ENCODE assay signal across 8 cellular contexts in the genomic region with DNA sequence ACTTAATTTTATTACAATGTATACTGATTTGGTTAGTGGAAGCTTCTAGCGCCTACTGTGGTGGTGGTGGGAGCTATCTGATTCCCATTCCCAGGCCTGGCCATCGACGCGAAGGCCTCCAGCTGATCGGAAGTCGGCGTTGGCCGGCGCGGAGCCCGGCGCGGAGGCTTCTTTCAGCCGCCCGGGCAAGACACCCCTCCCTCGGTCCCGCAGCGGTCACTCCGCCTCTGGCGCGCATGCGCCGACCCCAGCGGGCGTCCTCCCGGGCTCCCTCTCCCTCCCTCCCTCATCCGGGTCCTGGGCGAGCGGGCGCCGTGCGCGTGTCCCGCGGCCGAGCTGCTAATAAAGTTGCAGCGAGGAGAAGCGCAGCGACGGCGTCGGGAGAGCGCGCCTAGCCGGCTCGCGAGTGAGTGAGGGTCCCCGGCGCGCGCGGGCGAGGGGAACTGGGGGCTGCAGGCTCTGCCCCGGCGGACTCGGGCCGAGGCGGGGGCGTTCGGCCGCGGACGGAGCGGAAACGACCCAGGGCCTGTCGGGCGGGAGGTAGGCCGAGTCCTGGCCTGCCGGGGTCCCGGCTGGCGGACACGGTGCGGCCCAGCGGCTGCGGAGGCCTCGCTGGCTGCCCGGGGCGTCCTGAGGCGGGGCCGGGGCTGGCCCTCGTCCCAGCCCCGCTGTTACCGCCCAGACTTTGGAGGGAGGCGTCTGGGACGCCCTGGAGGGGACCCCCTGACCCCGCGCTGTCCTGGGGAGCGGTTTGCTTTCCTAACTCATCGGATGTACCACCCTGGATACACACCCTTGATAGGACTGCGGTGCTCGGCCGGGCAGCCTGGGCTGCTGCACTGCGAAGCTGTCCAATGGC. TPM values are rescaled to one million over a fixed set of nuclear protein-coding genes. Genes with fewer than 3 reads are reported as not detected.
DNase-seq lines count a peak whose midpoint lies in the region; ATAC-seq and TF ChIP-seq lines count a peak whose summit lies in the region.

Gene SMAD5 (plus strand): TSS at position 289 of the 859 bp plus-strand sequence. CDS start 20,916 bp downstream, outside the sequence.

- peaks cover 51% of the 10 kb centered on the region for H3K79me2 ChIP-seq in PC-3 (ENCODE audit: low read length)

- H3F3A ChIP-seq in PC-3 (ENCODE audit: low read length, unreplicated experiment): no peaks in the 10 kb centered on the region

- H3K9me3 ChIP-seq in PC-3 (ENCODE audit: low read length) (no peaks in the 10 kb centered on the region), esophagus (ENCODE audit: control insufficient read depth in 2 of 2, insufficient read depth in 1 of 2, low read depth in 1 of 2, low read length in 1 of 2) (no peaks in the 10 kb centered on the region), mucosa of stomach (ENCODE audit: control insufficient read depth, low read length) (no peaks in the 10 kb centered on the region)

- peak within 1 kb of the TSS; percentile 86 for H3K4me3 Mint-ChIP-seq in activated T-cell treated with anti-CD3 and anti-CD28 coated beads, Interleukin-2, amount 50 U/mL, for 24 hours

- intact Hi-C loops in PC-3 (cut with micrococcal nuclease): loop anchor here (2.0 kb wide), 1 partner anchor 28 kb away; no protein-coding TSS in a partner anchor

- peak; percentile 78 for DNase-seq in DMS 273 treated with DMSO at 0.1 percent for 48 hours (lab: John Stamatoyannopoulos, UW)
- peak; percentile 92 for DNase-seq in HuH-7 (ENCODE audit: low spot score)
- peak; percentile 89 for DNase-seq in PC-3
- peak; percentile 83 for DNase-seq in activated T-cell treated with anti-CD3 and anti-CD28 coated beads, Interleukin-2, amount 50 U/mL, for 24 hours
- DNase-seq in stimulated activated CD8-positive, alpha-beta memory T cell treated with anti-CD3 and anti-CD28 coated beads, Interleukin-4, amount 100 ng/mL, for 48 hours: peak; percentile 84

- no TSS peak for BruUV-seq in PC-3 (replicated peaks; lab: Mats Ljungman, UMichigan)

- TF ChIP-seq CTCF in PC-3 (conservative IDR thresholded peaks at IDR 0.05; ENCODE audit: low read depth, low read length): no peak

- H3K4me3 ChIP-seq in PC-3 (ENCODE audit: low read length): peak within 1 kb of the TSS; percentile 81
- peak within 1 kb of the TSS; percentile 61 to 99 for H3K4me3 ChIP-seq in esophagus (ENCODE audit: low read depth in 1 of 2, low read length in 2 of 2)
- peak within 1 kb of the TSS; percentile 85 for H3K4me3 ChIP-seq in mucosa of stomach (ENCODE audit: low read length)

- peaks cover 33% of the 10 kb centered on the region for H3K4me1 Mint-ChIP-seq in activated T-cell treated with anti-CD3 and anti-CD28 coated beads, Interleukin-2, amount 50 U/mL, for 24 hours (ENCODE audit: low read depth)

- peak within 1 kb of the TSS; percentile 77 for H2AFZ ChIP-seq in PC-3 (ENCODE audit: low read length)

- peak within 1 kb of the TSS; percentile 93 for H3K9ac ChIP-seq in PC-3 (ENCODE audit: low read length)
- peak within 1 kb of the TSS; percentile 95 for H3K9ac ChIP-seq in mucosa of stomach (ENCODE audit: low read length)

- ATAC-seq in GM21515 (IDR thresholded peaks at IDR 0.05; ENCODE audit: unreplicated experiment) (peak; percentile 90), PC-3 (peak; percentile 84)

- no peaks in the 10 kb centered on the region for H3K9me2 ChIP-seq in PC-3 (replicated peaks; ENCODE audit: low read length)

- peak within 1 kb of the TSS; percentile 89 for H3K4me2 ChIP-seq in PC-3 (ENCODE audit: low read length)

- H3K4me1 ChIP-seq in PC-3 (ENCODE audit: insufficient read depth, low read length): peaks cover 26% of the 10 kb centered on the region
- H3K4me1 ChIP-seq in esophagus (ENCODE audit: control insufficient read depth in 2 of 2, insufficient read depth in 2 of 2, low read length in 1 of 2): no peaks in the 10 kb centered on the region
- H3K4me1 ChIP-seq in mucosa of stomach (ENCODE audit: control insufficient read depth, insufficient read depth, low read length): peaks cover 6% of the 10 kb centered on the region

- WGBS in esophagus, 2 donors: 0 to 1% methylated on average over 72 to 93 of the region's 93 CpGs

- no peaks in the 10 kb centered on the region; the same call in 1 of the 2 replicates for H3K36me3 ChIP-seq in PC-3 (ENCODE audit: low read depth, low read length)
- H3K36me3 ChIP-seq in esophagus (ENCODE audit: control insufficient read depth in 2 of 2, insufficient read depth in 2 of 2, low read length in 1 of 2): no peaks in the 10 kb centered on the region
- no peaks in the 10 kb centered on the region for H3K36me3 ChIP-seq in mucosa of stomach (ENCODE audit: control insufficient read depth, insufficient read depth, low read length)

- POLR2A ChIA-PET in PC-3 (lab: Charles Lee; ENCODE audit: unreplicated experiment): interaction anchor here (0.9 kb wide), 1 partner anchor 9 kb away, joined by 7 read pairs; no protein-coding TSS in a partner anchor

- H3K9me3 Mint-ChIP-seq in activated T-cell treated with anti-CD3 and anti-CD28 coated beads, Interleukin-2, amount 50 U/mL, for 24 hours: no peaks in the 10 kb centered on the region

- peaks cover 39% of the 10 kb centered on the region for H3K27me3 Mint-ChIP-seq in activated T-cell treated with anti-CD3 and anti-CD28 coated beads, Interleukin-2, amount 50 U/mL, for 24 hours

- peaks cover 29% of the 10 kb centered on the region for H4K20me1 ChIP-seq in PC-3 (ENCODE audit: low read length)

- no peaks in the 10 kb centered on the region for H3K27me3 ChIP-seq in PC-3 (ENCODE audit: low read length)
- no peaks in the 10 kb centered on the region for H3K27me3 ChIP-seq in esophagus (ENCODE audit: control insufficient read depth in 1 of 2, insufficient read depth in 2 of 2, low read length in 2 of 2)
- no peaks in the 10 kb centered on the region for H3K27me3 ChIP-seq in mucosa of stomach (ENCODE audit: control insufficient read depth, insufficient read depth, low read length)

- peak within 1 kb of the TSS; percentile 87 for H3K27ac Mint-ChIP-seq in activated T-cell treated with anti-CD3 and anti-CD28 coated beads, Interleukin-2, amount 50 U/mL, for 24 hours

- H3K36me3 Mint-ChIP-seq in activated T-cell treated with anti-CD3 and anti-CD28 coated beads, Interleukin-2, amount 50 U/mL, for 24 hours (ENCODE audit: low read depth): no peaks in the 10 kb centered on the region

- H3K27ac ChIP-seq in PC-3 (ENCODE audit: low read length) (peak within 1 kb of the TSS; percentile 57), esophagus (ENCODE audit: low read depth in 2 of 2, low read length in 1 of 2) (peak within 1 kb of the TSS; percentile 95 to 99)

- CTCF ChIA-PET in PC-3 (lab: Charles Lee): no interaction called here

RNA-seq across cellular contexts. Expression of gene SMAD5, which starts in this region (rescaled TPM):
- 19.8 and 28.5 TPM in 2 replicates for total RNA-seq in PC-3 (2014; rRNA removed)
- 1 to 10 TPM; 5.0 to 6.9 TPM for polyA plus RNA-seq in esophagus

Comparison
In these comparisons a context has a peak if more than half of its experiments do, and no peak if none do; other contexts are left out.
1. Peak in every context shown above with its lines: DNase-seq, ATAC-seq, H3K4me3 ChIP-seq and H3K27ac ChIP-seq.